In genomic region chr14:89237923-89238529, GRCh38 we compare ENCODE assay signal across 10 cellular contexts.
DNase-seq lines count a peak whose midpoint lies in the region; ATAC-seq, FAIRE-seq and TF ChIP-seq lines count a peak whose summit lies in the region.
"Had no signal": no experiment of that assay in that cellular context is flagged by ENCODE, and none has a peak within 500 bp of the region (broad histone marks: within the 10 kb centered on the region; RNA-seq: fewer than 3 reads in every experiment).

No MANE protein-coding gene starts in this region.

- no peak overlapping the region for H3K4me2 ChIP-seq in OCI-LY1 (ENCODE audit: low read length)

- peaks cover 6% of the 10 kb centered on the region for H3K36me3 Mint-ChIP-seq in osteocyte (ENCODE audit: unreplicated experiment)

- DNase-seq in H7 (peak; percentile 59), epithelial cell of esophagus (ENCODE audit: low read depth) (peak; percentile 26), osteocyte (ENCODE audit: extremely low spot score, unreplicated experiment) (no peak), aorta (no peak), small intestine (no peak), NCI-H1694 (lab: John Stamatoyannopoulos, UW) (no peak)

- TF ChIP-seq CTCF in OCI-LY1 (IDR thresholded peaks at IDR 0.05; ENCODE audit: low read length) (peak; percentile 38; the same call in 1 of the 2 replicates), epithelial cell of esophagus (IDR thresholded peaks at IDR 0.05; ENCODE audit: insufficient read depth, low read depth, low read length, missing control alignments) (peak; percentile 52), osteocyte (IDR thresholded peaks at IDR 0.05) (peak; percentile 33)

- H3K27me3 ChIP-seq in H7 (ENCODE audit: control insufficient read depth, insufficient read depth, low read length): no peaks in the 10 kb centered on the region
- no peaks in the 10 kb centered on the region for H3K27me3 ChIP-seq in OCI-LY1 (ENCODE audit: insufficient read depth, low read length)
- no peaks in the 10 kb centered on the region for H3K27me3 ChIP-seq in aorta (ENCODE audit: control insufficient read depth in 1 of 2, insufficient read depth in 2 of 2, low read length in 1 of 2)
- no peaks in the 10 kb centered on the region for H3K27me3 ChIP-seq in small intestine (ENCODE audit: control insufficient read depth in 2 of 2, insufficient read depth in 2 of 2, low read length in 2 of 2)

- no peak overlapping the region for H3K27ac Mint-ChIP-seq in osteocyte (ENCODE audit: unreplicated experiment)
- H3K27ac Mint-ChIP-seq: activated naive CD4-positive, alpha-beta T cell treated with anti-CD3 and anti-CD28 coated beads, Interleukin-2, amount 50 U/mL, for 24 hours had no signal

- H3K4me3 ChIP-seq in H7 (ENCODE audit: insufficient read depth, low read depth, low read length) (no peak overlapping the region), OCI-LY1 (ENCODE audit: low read depth, low read length, poor library complexity, severe bottlenecking) (no peak overlapping the region), epithelial cell of esophagus (ENCODE audit: low read length) (no peak overlapping the region), aorta (ENCODE audit: low read length in 2 of 2) (no peak overlapping the region), small intestine (ENCODE audit: low read depth in 1 of 2, low read length in 2 of 2) (no peak overlapping the region)
- H3K4me3 ChIP-seq: SK-N-MC had no signal

- no peaks in the 10 kb centered on the region for H3K79me2 ChIP-seq in OCI-LY1 (ENCODE audit: insufficient read depth, low read length)

- no peak overlapping the region for H2AFZ ChIP-seq in OCI-LY1 (ENCODE audit: low read length)

- H3F3A ChIP-seq in OCI-LY1 (ENCODE audit: insufficient read depth, low read length): no peaks in the 10 kb centered on the region

- no peak for FAIRE-seq in small intestine (lab: Jason Lieb, UNC)

- no peaks in the 10 kb centered on the region for H3K9me3 Mint-ChIP-seq in osteocyte (ENCODE audit: unreplicated experiment)
- H3K9me3 Mint-ChIP-seq: activated naive CD4-positive, alpha-beta T cell treated with anti-CD3 and anti-CD28 coated beads, Interleukin-2, amount 50 U/mL, for 24 hours had no signal

- peaks cover 47% of the 10 kb centered on the region for H3K4me1 Mint-ChIP-seq in osteocyte (ENCODE audit: unreplicated experiment)

- no peak overlapping the region for H3K4me3 Mint-ChIP-seq in osteocyte (ENCODE audit: unreplicated experiment)
- H3K4me3 Mint-ChIP-seq: activated naive CD4-positive, alpha-beta T cell treated with anti-CD3 and anti-CD28 coated beads, Interleukin-2, amount 50 U/mL, for 24 hours had no signal

- H3K36me3 ChIP-seq in H7 (replicated peaks; ENCODE audit: control insufficient read depth, insufficient read depth, low read length): no peaks in the 10 kb centered on the region
- peaks cover 10% of the 10 kb centered on the region; the same call in 1 of the 2 replicates for H3K36me3 ChIP-seq in OCI-LY1 (ENCODE audit: insufficient read depth, low read length)
- no peaks in the 10 kb centered on the region for H3K36me3 ChIP-seq in aorta (ENCODE audit: control insufficient read depth in 1 of 2, insufficient read depth in 2 of 2, low read length in 1 of 2)
- H3K36me3 ChIP-seq in small intestine (ENCODE audit: control insufficient read depth in 2 of 2, insufficient read depth in 2 of 2, low read length in 2 of 2): no peaks in the 10 kb centered on the region

- H3K4me1 ChIP-seq in OCI-LY1 (ENCODE audit: insufficient read depth, low read length, severe bottlenecking) (peaks cover 21% of the 10 kb centered on the region), aorta (ENCODE audit: control insufficient read depth in 1 of 2, insufficient read depth in 2 of 2, low read length in 2 of 2) (peaks cover 3 to 7% of the 10 kb centered on the region in 2 donors), small intestine (ENCODE audit: control insufficient read depth in 2 of 2, insufficient read depth in 1 of 2, low read depth in 1 of 2, low read length in 1 of 2) (peaks cover 0 to 6% of the 10 kb centered on the region in 2 donors)

- no peak overlapping the region for H3K9ac ChIP-seq in OCI-LY1 (ENCODE audit: low read length)

- no peaks in the 10 kb centered on the region for H3K27me3 Mint-ChIP-seq in osteocyte (ENCODE audit: unreplicated experiment)
- H3K27me3 Mint-ChIP-seq: activated naive CD4-positive, alpha-beta T cell treated with anti-CD3 and anti-CD28 coated beads, Interleukin-2, amount 50 U/mL, for 24 hours had no signal

- H3K27ac ChIP-seq in OCI-LY1 (ENCODE audit: low read depth, low read length, poor library complexity, severe bottlenecking) (no peak overlapping the region), aorta (ENCODE audit: low read depth in 1 of 2, low read length in 2 of 2) (no peak overlapping the region), small intestine (ENCODE audit: low read depth in 1 of 2, low read length in 1 of 2) (no peak overlapping the region)
- H3K27ac ChIP-seq: SK-N-MC had no signal

- intact Hi-C loops in aorta (cut with DNase I): loop anchor here in 1 of 2 donors (2.0 to 5.0 kb wide), 2 partner anchors 197 to 211 kb away; no protein-coding TSS in a partner anchor

- no peak for ATAC-seq in aorta (ENCODE audit: low FRiP score)
- no peak for ATAC-seq in HG03097 (IDR thresholded peaks at IDR 0.05; ENCODE audit: low FRiP score, unreplicated experiment)

- H3K9me3 ChIP-seq in OCI-LY1 (ENCODE audit: low read length): no peaks in the 10 kb centered on the region
- no peaks in the 10 kb centered on the region for H3K9me3 ChIP-seq in aorta (ENCODE audit: control insufficient read depth, low read length)
- H3K9me3 ChIP-seq in small intestine (ENCODE audit: control insufficient read depth, low read depth): no peaks in the 10 kb centered on the region

- 63 to 73% methylated on average over 7 of the region's 7 CpGs for WGBS in aorta, 2 donors
- WGBS in small intestine, 3 donors: 80 to 87% (median 86%) methylated on average over 7 of the region's 7 CpGs

- H4K20me1 ChIP-seq in OCI-LY1 (ENCODE audit: insufficient read depth, low read length): no peaks in the 10 kb centered on the region

- no peaks in the 10 kb centered on the region for H3K9me2 ChIP-seq in OCI-LY1 (ENCODE audit: low read depth, low read length)

Comparison
In these comparisons a context has a peak if more than half of its experiments do, and no peak if none do; other contexts are left out.
1. DNase-seq: peak in H7 (single experiment) and epithelial cell of esophagus (single experiment); none in osteocyte (single experiment), aorta (0 of 2), small intestine (single experiment) and NCI-H1694 (single experiment).
2. Peak in every context shown above with its lines, with median percentiles within 50 percentile points of each other: CTCF ChIP-seq.